Comparison of ENCODE assay signal across 16 cellular contexts in the genomic region with DNA sequence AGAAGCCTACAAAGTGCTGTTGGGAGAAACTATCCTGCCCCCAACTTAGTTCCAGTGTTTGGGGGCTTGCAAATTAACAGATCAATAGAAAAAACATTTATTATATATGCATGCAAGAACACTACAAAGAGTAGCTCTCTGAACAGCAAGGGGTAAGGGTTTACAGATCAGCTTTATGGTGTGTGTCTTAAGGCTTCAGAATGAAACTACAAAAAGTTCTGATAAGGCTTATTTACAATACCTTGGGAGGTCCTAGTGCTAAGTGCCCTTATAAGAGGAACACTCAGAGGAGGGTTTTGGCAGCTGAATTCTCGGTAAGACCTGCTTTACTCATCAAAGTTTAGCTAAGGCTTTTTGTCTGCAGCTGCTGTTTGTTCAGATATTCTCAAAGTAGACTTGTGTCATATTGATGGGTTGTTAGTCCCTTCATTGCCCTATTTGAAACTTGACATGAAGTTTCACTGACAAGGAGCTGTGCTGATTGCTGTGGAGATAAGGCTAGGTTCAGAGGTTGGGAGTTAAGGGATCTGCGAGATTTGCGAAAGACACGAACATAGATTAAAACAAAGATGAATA. TPM values are rescaled to one million over a fixed set of nuclear protein-coding genes. Genes with fewer than 3 reads are reported as not detected.
DNase-seq lines count a peak whose midpoint lies in the region; ATAC-seq, FAIRE-seq and TF ChIP-seq lines count a peak whose summit lies in the region.
"Had no signal": no experiment of that assay in that cellular context is flagged by ENCODE, and none has a peak within 500 bp of the region (broad histone marks: within the 10 kb centered on the region; RNA-seq: fewer than 3 reads in every experiment).

No MANE protein-coding gene starts in this region.

- DNase-seq in DMS79 treated with DMSO at 0.1 percent for 48 hours (lab: John Stamatoyannopoulos, UW): peak; percentile 33
- no peak for DNase-seq in bronchial epithelial cell (ENCODE audit: low read depth)
- DNase-seq in mesendoderm: peak; percentile 57
- no peak for DNase-seq in SK-N-DZ (ENCODE audit: low spot score)
- DNase-seq in GDM1 (lab: John Stamatoyannopoulos, UW): no peak
- no peak for DNase-seq in NCI-H1417 (lab: John Stamatoyannopoulos, UW)
- DNase-seq: AML-193; CD4-positive, alpha-beta T cell; HCEC 1CT had no signal

- no peak overlapping the region for H4K8ac ChIP-seq in mesendoderm (ENCODE audit: low read depth, low read length)

- H3K9ac ChIP-seq in mesendoderm (ENCODE audit: low read length): no peak overlapping the region
- H3K9ac ChIP-seq: KMS-11 had no signal

- no peak overlapping the region for H2BK15ac ChIP-seq in mesendoderm (replicated peaks; ENCODE audit: low read depth)

- H3K23ac ChIP-seq in mesendoderm (ENCODE audit: low read length): no peak overlapping the region

- no peaks in the 10 kb centered on the region for H3K79me1 ChIP-seq in mesendoderm (ENCODE audit: low read length)

- no peak overlapping the region for H2BK120ac ChIP-seq in mesendoderm (ENCODE audit: low read depth, low read length)

- H4K5ac ChIP-seq in mesendoderm (ENCODE audit: low read length): no peak overlapping the region

- H3K56ac ChIP-seq in mesendoderm (ENCODE audit: low read length): no peak overlapping the region

- WGBS in mesendoderm (ENCODE audit: extremely low coverage, insufficient coverage, low lambda C conversion rate): no CpG with 5 or more reads among the region's 4 CpGs

- FAIRE-seq in bronchial epithelial cell (lab: Jason Lieb, UNC): peak; percentile 23
- FAIRE-seq: A204.1, G401.6, H54 had no signal

- no peak overlapping the region for H2BK5ac ChIP-seq in mesendoderm (ENCODE audit: low read length)

- H3K36me3 ChIP-seq in bronchial epithelial cell (ENCODE audit: control insufficient read depth, insufficient read depth, low read length) (no peaks in the 10 kb centered on the region), mesendoderm (ENCODE audit: control insufficient read depth, insufficient read depth, low read length) (no peaks in the 10 kb centered on the region)

- H3K27me3 ChIP-seq in bronchial epithelial cell (ENCODE audit: control insufficient read depth, insufficient read depth, low read length): no peaks in the 10 kb centered on the region
- no peaks in the 10 kb centered on the region for H3K27me3 ChIP-seq in mesendoderm (ENCODE audit: insufficient read depth, low read length, poor library complexity)

- H3K4me1 ChIP-seq in mesendoderm (ENCODE audit: control insufficient read depth, low read depth, low read length): no peaks in the 10 kb centered on the region

- no peak for ATAC-seq in HG03196 (IDR thresholded peaks at IDR 0.05; ENCODE audit: unreplicated experiment)
- ATAC-seq: GM23338 had no signal

- no peak overlapping the region for H3K4ac ChIP-seq in mesendoderm (ENCODE audit: low read depth, low read length)

- H3K18ac ChIP-seq in mesendoderm (ENCODE audit: low read length): no peak overlapping the region

- TF ChIP-seq CTCF in bronchial epithelial cell (IDR thresholded peaks at IDR 0.05; ENCODE audit: insufficient read depth, low read length, severe bottlenecking): no peak

- no peak overlapping the region for H3K4me2 ChIP-seq in mesendoderm (ENCODE audit: low read length)
- H3K4me2 ChIP-seq: GM23338, KMS-11 had no signal

- H2AK5ac ChIP-seq in mesendoderm (ENCODE audit: low read length): no peak overlapping the region

- H3K4me3 ChIP-seq in bronchial epithelial cell (ENCODE audit: low read depth, low read length): no peak overlapping the region
- no peak overlapping the region for H3K4me3 ChIP-seq in mesendoderm (ENCODE audit: low read length)
- H3K4me3 ChIP-seq: GM23338 had no signal

- no peaks in the 10 kb centered on the region for H3K79me2 ChIP-seq in mesendoderm (ENCODE audit: control insufficient read depth, insufficient read depth, low read length)

- no peak overlapping the region for H3K27ac ChIP-seq in mesendoderm (ENCODE audit: low read depth, low read length)
- H3K27ac ChIP-seq: C4-2B, KMS-11 had no signal

RNA-seq across cellular contexts. Expression of a gene that starts 7.7 kb away (rescaled TPM):
- 0.51 and 3.2 TPM in 2 replicates for total RNA-seq in bronchial epithelial cell
- polyA plus RNA-seq in mesendoderm (2013, experiment 1 of 2): 15.7 TPM
- 15.7 TPM for polyA plus RNA-seq in mesendoderm (2013, experiment 2 of 2)
- polyA plus RNA-seq in SK-N-DZ (2014; cell fraction: cytosol; rRNA removed): 0.16 and 0.17 TPM in 2 replicates
- not detected in 2 replicates for polyA plus RNA-seq in SK-N-DZ (2014; cell fraction: nucleus; rRNA removed)
- total RNA-seq: CD4-positive, alpha-beta T cell had no signal

Comparison
In these comparisons a context has a peak if more than half of its experiments do, and no peak if none do; other contexts are left out.
1. DNase-seq: peak in DMS79 treated with DMSO at 0.1 percent for 48 hours (single experiment) and mesendoderm (single experiment); none in bronchial epithelial cell (single experiment), SK-N-DZ (single experiment), GDM1 (single experiment) and NCI-H1417 (0 of 3).